17 cellular contexts compared by ENCODE assay signal in the genomic region with DNA sequence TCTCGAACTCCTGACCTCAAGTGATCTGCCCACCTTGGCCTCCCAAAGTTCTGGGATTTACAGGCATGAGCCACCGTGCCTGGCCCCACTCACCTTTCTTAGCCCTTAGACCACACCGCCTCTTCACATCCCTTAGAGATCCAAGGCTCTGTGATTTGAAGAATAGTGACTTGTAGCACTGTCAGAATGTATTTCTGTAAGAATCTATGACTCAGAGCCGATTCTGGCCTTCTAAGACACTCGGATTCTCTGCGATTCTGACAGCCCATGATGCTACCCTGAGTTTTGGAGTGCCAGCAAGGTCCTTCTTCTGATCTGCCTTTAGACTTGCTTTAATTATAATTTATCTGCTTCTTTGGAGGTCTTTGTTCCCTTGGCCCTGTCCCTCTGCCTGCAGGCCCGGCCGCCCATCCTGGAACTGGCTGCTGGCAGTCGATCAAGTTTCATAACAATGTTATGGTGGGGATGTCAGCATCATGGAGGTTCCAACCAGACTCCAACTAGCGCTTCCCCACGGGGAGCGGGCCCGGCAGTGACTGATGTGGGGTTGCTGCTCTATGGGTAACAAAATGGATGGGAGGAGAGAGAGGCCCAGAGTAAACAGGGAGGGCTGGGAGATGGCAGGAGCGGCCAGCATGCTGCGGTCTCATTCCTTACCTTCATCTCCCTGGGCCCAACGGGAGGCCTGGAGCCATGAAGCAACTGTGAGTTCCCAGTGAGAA. TPM values are rescaled to one million over a fixed set of nuclear protein-coding genes. Genes with fewer than 3 reads are reported as not detected.
DNase-seq lines count a peak whose midpoint lies in the region; ATAC-seq and TF ChIP-seq lines count a peak whose summit lies in the region.
"Had no signal": no experiment of that assay in that cellular context is flagged by ENCODE, and none has a peak within 500 bp of the region (broad histone marks: within the 10 kb centered on the region; RNA-seq: fewer than 3 reads in every experiment).

No MANE protein-coding gene starts in this region.

- no peak overlapping the region for H3K4me3 Mint-ChIP-seq in CD14-positive monocyte
- no peak overlapping the region for H3K4me3 Mint-ChIP-seq in endodermal cell
- no peak overlapping the region for H3K4me3 Mint-ChIP-seq in nephron

- 86 to 87% methylated on average over 10 to 16 of the region's 16 CpGs for WGBS in endodermal cell (ENCODE audit: insufficient coverage in 1 of 2, insufficient read length in 1 of 2), 2 experiments

- no peaks in the 10 kb centered on the region for H3K36me3 Mint-ChIP-seq in CD14-positive monocyte
- no peaks in the 10 kb centered on the region for H3K36me3 Mint-ChIP-seq in endodermal cell (ENCODE audit: low read depth)
- H3K36me3 Mint-ChIP-seq in nephron (ENCODE audit: low read depth), result no peaks in the 10 kb centered on the region
- H3K36me3 Mint-ChIP-seq: CD4-positive, CD25-positive, alpha-beta regulatory T cell had no signal

- H3K27me3 Mint-ChIP-seq in CD14-positive monocyte (ENCODE audit: low read depth in 3 of 3), result peaks cover 9 to 18% (median 18%) of the 10 kb centered on the region in 3 donors
- peaks cover 29% of the 10 kb centered on the region for H3K27me3 Mint-ChIP-seq in endodermal cell (ENCODE audit: insufficient read depth)
- peaks cover 38% of the 10 kb centered on the region for H3K27me3 Mint-ChIP-seq in nephron (ENCODE audit: low read depth)

- H3K27me3 ChIP-seq in endodermal cell (ENCODE audit: control insufficient read depth, insufficient read depth, low read length, poor library complexity, severe bottlenecking), result peaks cover 4% of the 10 kb centered on the region

- H3K36me3 ChIP-seq in endodermal cell (ENCODE audit: control insufficient read depth, insufficient read depth, low read length), result no peaks in the 10 kb centered on the region

- H3K9ac ChIP-seq in endodermal cell (ENCODE audit: extremely low read depth, low read length, poor library complexity, severe bottlenecking), result no peak overlapping the region

- TF ChIP-seq CTCF in CD14-positive monocyte (IDR thresholded peaks at IDR 0.05), result no peak
- TF ChIP-seq CTCF in endodermal cell (conservative IDR thresholded peaks at IDR 0.05), result no peak
- no peak for TF ChIP-seq CTCF in nephron (IDR thresholded peaks at IDR 0.05; ENCODE audit: unreplicated experiment in 3 of 3)

- H3K4me3 ChIP-seq in endodermal cell (ENCODE audit: low read length), result no peak overlapping the region
- H3K4me3 ChIP-seq: A549 had no signal

- H3K27ac ChIP-seq in endodermal cell (ENCODE audit: low read depth, low read length), result no peak overlapping the region
- H3K27ac ChIP-seq: A549 had no signal

- peaks cover 19% of the 10 kb centered on the region for H3K4me1 Mint-ChIP-seq in CD14-positive monocyte
- peaks cover 8% of the 10 kb centered on the region for H3K4me1 Mint-ChIP-seq in endodermal cell
- H3K4me1 Mint-ChIP-seq in nephron, result peaks cover 27% of the 10 kb centered on the region

- DNase-seq in CD14-positive monocyte (ENCODE audit: low spot score) (peak; percentile 15), M059J (ENCODE audit: low read depth) (peak; percentile 30), endodermal cell (peak; percentile 77), DMS79 (lab: John Stamatoyannopoulos, UW) (no peak), KG1 (lab: John Stamatoyannopoulos, UW) (no peak), DMS 273 (lab: John Stamatoyannopoulos, UW; ENCODE audit: unreplicated experiment) (no peak)
- DNase-seq: AML-193; CD4-positive, CD25-positive, alpha-beta regulatory T cell; DND-41; MV-4-11; NCI-H1436; NCI-H2081 treated with DMSO at 0.1 percent for 48 hours; NCI-H526 treated with DMSO at 0.1 percent for 48 hours; NK-92 treated with Interleukin-12 subunit alpha and Interleukin-12 subunit beta, amount 100 ng/mL, for 24 hours had no signal

- no peaks in the 10 kb centered on the region for H3K4me1 ChIP-seq in endodermal cell (ENCODE audit: control insufficient read depth, insufficient read depth, low read length)
- H3K4me1 ChIP-seq: A549 had no signal

- intact Hi-C loops in CD14-positive monocyte (cut with micrococcal nuclease), result no loop called here

- no peak for ATAC-seq in HG03521 (IDR thresholded peaks at IDR 0.05; ENCODE audit: unreplicated experiment)
- ATAC-seq: A549 had no signal

- H3K9me3 ChIP-seq in endodermal cell (ENCODE audit: control insufficient read depth, low read length), result no peaks in the 10 kb centered on the region
- H3K9me3 ChIP-seq: A549 had no signal

- H3K27ac Mint-ChIP-seq in CD14-positive monocyte, result peak overlapping the region in 1 of 7 donors; percentile 64
- no peak overlapping the region for H3K27ac Mint-ChIP-seq in endodermal cell
- H3K27ac Mint-ChIP-seq in nephron, result peak overlapping the region in 2 of 3 experiments; percentile 34 to 41

- H3K9me3 Mint-ChIP-seq in CD14-positive monocyte (peaks cover 0 to 7% (median 0%) of the 10 kb centered on the region in 7 donors), endodermal cell (peaks cover 2% of the 10 kb centered on the region), nephron (no peaks in the 10 kb centered on the region)

RNA-seq across cellular contexts. Expression of gene RASD2, which starts 55.8 kb away (rescaled TPM):
- not detected for polyA plus RNA-seq in CD14-positive monocyte
- total RNA-seq in M059J (2014; rRNA removed; shearing (Covaris generic)), result 1.6 and 2.4 TPM in 2 replicates
- under 1 TPM; 0.15 to 0.24 TPM for total RNA-seq in endodermal cell
- polyA plus RNA-seq in endodermal cell (2013, experiment 1 of 2), result 2.4 TPM
- polyA plus RNA-seq in endodermal cell (2013, experiment 2 of 2), result 2.0 TPM

Comparison
In these comparisons a context has a peak if more than half of its experiments do, and no peak if none do; other contexts are left out.
1. DNase-seq: peak in CD14-positive monocyte (single experiment), M059J (single experiment) and endodermal cell (single experiment); none in DMS79 (single experiment), KG1 (single experiment) and DMS 273 (single experiment).